ENCODE assay signal across 12 cellular contexts in genomic region chr16:9102943-9103342, GRCh38. TPM values are rescaled to one million over a fixed set of nuclear protein-coding genes. Genes with fewer than 3 reads are reported as not detected.
DNase-seq lines count a peak whose midpoint lies in the region; TF ChIP-seq lines count a peak whose summit lies in the region.
"Had no signal": no experiment of that assay in that cellular context is flagged by ENCODE, and none has a peak within 500 bp of the region (broad histone marks: within the 10 kb centered on the region; RNA-seq: fewer than 3 reads in every experiment).

No MANE protein-coding gene starts in this region.

- H3K27me3 Mint-ChIP-seq in activated naive CD4-positive, alpha-beta T cell treated with anti-CD3 and anti-CD28 coated beads for 36 hours (ENCODE audit: low read depth) = no peaks in the 10 kb centered on the region
- no peaks in the 10 kb centered on the region for H3K27me3 Mint-ChIP-seq in activated CD4-positive, alpha-beta memory T cell treated with anti-CD3 and anti-CD28 coated beads, Interleukin-2, amount 10 ng/mL, durations not matched to agents 7 days and 5 days
- H3K27me3 Mint-ChIP-seq in stimulated activated naive CD8-positive, alpha-beta T cell treated with anti-CD3 and anti-CD28 coated beads, Interleukin-15, Interleukin-2, amounts not matched to agents 100 ng/mL and 50 ng/mL, for 24 hours = no peaks in the 10 kb centered on the region

- H3K27me3 ChIP-seq in right atrium auricular region = no peaks in the 10 kb centered on the region

- no peaks in the 10 kb centered on the region for H3K9me3 ChIP-seq in right atrium auricular region

- CTCF ChIA-PET in activated naive CD4-positive, alpha-beta T cell treated with anti-CD3 and anti-CD28 coated beads for 36 hours (lab: Charles Lee) = interaction anchor here (0.6 to 1.3 kb wide), 4 partner anchors 12 to 1648 kb away, joined by 3 to 4 read pairs (median 3); no protein-coding TSS in a partner anchor
- CTCF ChIA-PET in activated CD4-positive, alpha-beta memory T cell treated with anti-CD3 and anti-CD28 coated beads, Interleukin-2, amount 10 ng/mL, durations not matched to agents 7 days and 5 days (lab: Charles Lee) = interaction anchor here (1.1 to 2.7 kb wide), 7 partner anchors 9 to 224 kb away, joined by 3 to 15 read pairs (median 5); partner anchors contain the start of gene HAPSTR1

- H3K27ac Mint-ChIP-seq in activated naive CD4-positive, alpha-beta T cell treated with anti-CD3 and anti-CD28 coated beads for 36 hours = peak overlapping the region; percentile 67
- H3K27ac Mint-ChIP-seq in activated CD4-positive, alpha-beta memory T cell treated with anti-CD3 and anti-CD28 coated beads, Interleukin-2, amount 10 ng/mL, durations not matched to agents 7 days and 5 days = peak overlapping the region; percentile 75
- H3K27ac Mint-ChIP-seq in stimulated activated naive CD8-positive, alpha-beta T cell treated with anti-CD3 and anti-CD28 coated beads, Interleukin-15, Interleukin-2, amounts not matched to agents 100 ng/mL and 50 ng/mL, for 24 hours = peak overlapping the region; percentile 81

- H3K36me3 ChIP-seq in right atrium auricular region = peaks cover 51% of the 10 kb centered on the region

- H3K36me3 Mint-ChIP-seq in activated naive CD4-positive, alpha-beta T cell treated with anti-CD3 and anti-CD28 coated beads for 36 hours (ENCODE audit: low read depth) = peaks cover 82% of the 10 kb centered on the region
- peaks cover 91% of the 10 kb centered on the region for H3K36me3 Mint-ChIP-seq in activated CD4-positive, alpha-beta memory T cell treated with anti-CD3 and anti-CD28 coated beads, Interleukin-2, amount 10 ng/mL, durations not matched to agents 7 days and 5 days (ENCODE audit: low read depth)
- peaks cover 97% of the 10 kb centered on the region for H3K36me3 Mint-ChIP-seq in stimulated activated naive CD8-positive, alpha-beta T cell treated with anti-CD3 and anti-CD28 coated beads, Interleukin-15, Interleukin-2, amounts not matched to agents 100 ng/mL and 50 ng/mL, for 24 hours (ENCODE audit: low read depth)

- intact Hi-C loops in activated naive CD4-positive, alpha-beta T cell treated with anti-CD3 and anti-CD28 coated beads for 36 hours (cut with micrococcal nuclease) = loop anchor here (1.0 kb wide), 1 partner anchor 9 kb away; no protein-coding TSS in a partner anchor
- intact Hi-C loops in posterior cingulate gyrus (cut with DNase I) = no loop called here

- no peak overlapping the region for H3K4me3 ChIP-seq in right atrium auricular region

- DNase-seq in activated naive CD4-positive, alpha-beta T cell treated with anti-CD3 and anti-CD28 coated beads for 36 hours = no peak
- no peak for DNase-seq in activated naive CD4-positive, alpha-beta T cell treated with Interleukin-2 at 50 U/mL for 16 hours
- no peak for DNase-seq in activated CD4-positive, alpha-beta memory T cell treated with anti-CD3 and anti-CD28 coated beads, Interleukin-2, amount 10 ng/mL, durations not matched to agents 7 days and 5 days
- DNase-seq in islet precursor cell (peak; percentile 13), NCI-H524 (lab: John Stamatoyannopoulos, UW) (no peak), posterior cingulate gyrus (no peak), right atrium auricular region (ENCODE audit: low spot score) (no peak)
- DNase-seq: activated CD4-positive, alpha-beta T cell treated with anti-CD3 and anti-CD28 coated beads, Interleukin-2, amount 50 U/mL, for 48 hours; anterior cingulate cortex; NCI-H1092; NCI-H345 had no signal

- POLR2A ChIA-PET in activated CD4-positive, alpha-beta memory T cell treated with anti-CD3 and anti-CD28 coated beads, Interleukin-2, amount 10 ng/mL, durations not matched to agents 7 days and 5 days (lab: Charles Lee) = interaction anchor here (0.7 to 4.0 kb wide), 11 partner anchors 10 to 186 kb away, joined by 3 to 94 read pairs (median 3); partner anchors contain the start of gene HAPSTR1

- H3K4me1 ChIP-seq in right atrium auricular region = peaks cover 0 to 98% of the 10 kb centered on the region in 2 donors

- H3K4me1 Mint-ChIP-seq in activated naive CD4-positive, alpha-beta T cell treated with anti-CD3 and anti-CD28 coated beads for 36 hours (ENCODE audit: low read depth) = peaks cover 96% of the 10 kb centered on the region
- peaks cover 90% of the 10 kb centered on the region for H3K4me1 Mint-ChIP-seq in activated CD4-positive, alpha-beta memory T cell treated with anti-CD3 and anti-CD28 coated beads, Interleukin-2, amount 10 ng/mL, durations not matched to agents 7 days and 5 days
- peaks cover 94% of the 10 kb centered on the region for H3K4me1 Mint-ChIP-seq in stimulated activated naive CD8-positive, alpha-beta T cell treated with anti-CD3 and anti-CD28 coated beads, Interleukin-15, Interleukin-2, amounts not matched to agents 100 ng/mL and 50 ng/mL, for 24 hours (ENCODE audit: low read depth)

- no peak for TF ChIP-seq CTCF in right atrium auricular region (IDR thresholded peaks at IDR 0.05)

- H3K27ac ChIP-seq in right atrium auricular region = peak overlapping the region in 1 of 2 donors; percentile 46

- H3K9me3 Mint-ChIP-seq in activated naive CD4-positive, alpha-beta T cell treated with anti-CD3 and anti-CD28 coated beads for 36 hours = no peaks in the 10 kb centered on the region
- no peaks in the 10 kb centered on the region for H3K9me3 Mint-ChIP-seq in activated CD4-positive, alpha-beta memory T cell treated with anti-CD3 and anti-CD28 coated beads, Interleukin-2, amount 10 ng/mL, durations not matched to agents 7 days and 5 days
- no peaks in the 10 kb centered on the region for H3K9me3 Mint-ChIP-seq in stimulated activated naive CD8-positive, alpha-beta T cell treated with anti-CD3 and anti-CD28 coated beads, Interleukin-15, Interleukin-2, amounts not matched to agents 100 ng/mL and 50 ng/mL, for 24 hours

- H3K4me3 Mint-ChIP-seq in activated naive CD4-positive, alpha-beta T cell treated with anti-CD3 and anti-CD28 coated beads for 36 hours = no peak overlapping the region
- peak overlapping the region; percentile 8 for H3K4me3 Mint-ChIP-seq in activated CD4-positive, alpha-beta memory T cell treated with anti-CD3 and anti-CD28 coated beads, Interleukin-2, amount 10 ng/mL, durations not matched to agents 7 days and 5 days
- H3K4me3 Mint-ChIP-seq in stimulated activated naive CD8-positive, alpha-beta T cell treated with anti-CD3 and anti-CD28 coated beads, Interleukin-15, Interleukin-2, amounts not matched to agents 100 ng/mL and 50 ng/mL, for 24 hours = peak overlapping the region; percentile 72

RNA-seq across cellular contexts. Expression of gene HAPSTR1, which starts 11.5 kb away (rescaled TPM):
- 10 to 100 TPM; 41.2 to 42.6 TPM for total RNA-seq in activated naive CD4-positive, alpha-beta T cell treated with anti-CD3 and anti-CD28 coated beads for 36 hours
- 10 to 100 TPM; 65.1 to 65.3 TPM for total RNA-seq in activated CD4-positive, alpha-beta memory T cell treated with anti-CD3 and anti-CD28 coated beads, Interleukin-2, amount 10 ng/mL, durations not matched to agents 7 days and 5 days
- 10 to 100 TPM; 36.1 to 38.6 TPM for total RNA-seq in right atrium auricular region
